8 cellular contexts compared by ENCODE assay signal in the genomic region with DNA sequence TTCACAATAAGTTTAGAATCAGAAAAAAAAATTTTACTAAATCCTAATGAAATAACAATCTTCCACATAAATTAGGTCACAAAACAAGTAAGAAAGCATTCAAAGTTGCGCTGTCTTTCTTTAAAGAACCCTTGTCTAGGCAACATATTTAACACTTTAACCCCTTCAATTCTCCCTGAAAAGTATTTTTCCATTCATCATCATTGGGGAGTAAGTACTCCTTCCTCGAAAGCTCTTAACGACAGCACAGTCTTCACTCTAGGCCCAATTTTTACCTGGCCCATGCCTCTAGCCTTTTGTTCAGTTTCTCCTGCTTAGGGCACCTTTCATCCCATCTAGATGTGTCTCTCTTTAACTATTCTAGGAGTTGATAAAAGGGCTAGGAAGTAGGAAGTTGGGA. TPM values are rescaled to one million over a fixed set of nuclear protein-coding genes. Genes with fewer than 3 reads are reported as not detected.
DNase-seq lines count a peak whose midpoint lies in the region; ATAC-seq and TF ChIP-seq lines count a peak whose summit lies in the region.

No MANE protein-coding gene starts in this region.

- H3K4me3 ChIP-seq in GM06990 (replicated peaks; ENCODE audit: low read depth, low read length) (peak overlapping the region; percentile 80), RWPE2 (ENCODE audit: severe bottlenecking) (peak overlapping the region; percentile 73), esophagus squamous epithelium (peak overlapping the region; percentile 72 to 86 (median 82)), psoas muscle (peak overlapping the region; percentile 91)

- H3K9me3 ChIP-seq in RWPE2 (ENCODE audit: severe bottlenecking) (no peaks in the 10 kb centered on the region), esophagus squamous epithelium (no peaks in the 10 kb centered on the region), psoas muscle (no peaks in the 10 kb centered on the region)

- H3K27me3 ChIP-seq in GM06990 (replicated peaks; ENCODE audit: control insufficient read depth, insufficient read depth, low read length), result no peaks in the 10 kb centered on the region
- H3K27me3 ChIP-seq in RWPE2 (ENCODE audit: insufficient read depth, poor library complexity, severe bottlenecking), result no peaks in the 10 kb centered on the region
- no peaks in the 10 kb centered on the region for H3K27me3 ChIP-seq in esophagus squamous epithelium
- H3K27me3 ChIP-seq in psoas muscle (ENCODE audit: insufficient read depth in 3 of 3, low read length in 2 of 3), result no peaks in the 10 kb centered on the region

- no peak for TF ChIP-seq POLR2A in esophagus squamous epithelium (IDR thresholded peaks at IDR 0.05)

- WGBS in esophagus squamous epithelium, 2 donors, result 14 to 24% methylated on average over 3 of the region's 3 CpGs
- 25 to 41% (median 27%) methylated on average over 3 of the region's 3 CpGs for WGBS in psoas muscle, 3 donors

- H3K36me3 ChIP-seq in GM06990 (ENCODE audit: control insufficient read depth, insufficient read depth, low read length) (peaks cover 7% of the 10 kb centered on the region), RWPE2 (ENCODE audit: low read depth) (peaks cover 52% of the 10 kb centered on the region), esophagus squamous epithelium (peaks cover 0 to 33% (median 4%) of the 10 kb centered on the region in 3 donors), psoas muscle (ENCODE audit: insufficient read depth in 1 of 2, low read depth in 1 of 2) (peaks cover 0 to 32% of the 10 kb centered on the region in 2 donors)

- DNase-seq in GM06990 (ENCODE audit: extremely low read depth, insufficient read length) (no peak), RWPE2 (ENCODE audit: low spot score) (no peak), esophagus squamous epithelium (lab: John Stamatoyannopoulos, UW) (no peak), psoas muscle (no peak), glomerular visceral epithelial cell (ENCODE audit: extremely low spot score) (no peak), retina (no peak), 8988T (no peak), NCI-H146 treated with DMSO at 0.1 percent for 48 hours (lab: John Stamatoyannopoulos, UW; ENCODE audit: unreplicated experiment) (no peak)

- H3K4me1 ChIP-seq in RWPE2 (ENCODE audit: insufficient read depth, poor library complexity, severe bottlenecking) (peaks cover 27% of the 10 kb centered on the region), esophagus squamous epithelium (peaks cover 19 to 64% (median 28%) of the 10 kb centered on the region in 3 donors), psoas muscle (peaks cover 49% of the 10 kb centered on the region)

- H3K27ac ChIP-seq in RWPE2 (ENCODE audit: poor library complexity, severe bottlenecking), result no peak overlapping the region
- peak overlapping the region in 3 of 4 donors; percentile 23 to 99 (median 98) for H3K27ac ChIP-seq in esophagus squamous epithelium
- H3K27ac ChIP-seq in psoas muscle, result peak overlapping the region; percentile 96

- intact Hi-C loops in esophagus squamous epithelium (cut with DNase I) (no loop called here), psoas muscle (cut with DNase I) (no loop called here)

- TF ChIP-seq CTCF in GM06990 (IDR thresholded peaks at IDR 0.05; ENCODE audit: insufficient read depth, low read length, poor library complexity, severe bottlenecking), result no peak
- no peak for TF ChIP-seq CTCF in RWPE2 (IDR thresholded peaks at IDR 0.05; ENCODE audit: poor library complexity, severe bottlenecking)
- TF ChIP-seq CTCF in esophagus squamous epithelium (IDR thresholded peaks at IDR 0.05), result no peak
- TF ChIP-seq CTCF in psoas muscle (IDR thresholded peaks at IDR 0.05), result no peak

- ATAC-seq in RWPE2 (ENCODE audit: low read depth), result no peak
- no peak for ATAC-seq in psoas muscle

RNA-seq across cellular contexts. Expression of a gene that starts 2.6 kb away (rescaled TPM):
- total RNA-seq in esophagus squamous epithelium (10 to 100 TPM; 55.5 to 78.3 (median 58.1) TPM), psoas muscle (100 to 1,000 TPM in 3 of 4 donors, 10 to 100 TPM in 1; 96.3 to 174 (median 130) TPM)
- polyA plus RNA-seq in psoas muscle, result 10 to 100 TPM; 20.5 to 55.1 (median 23.3) TPM

RNA-seq across cellular contexts. Expression of a gene that starts 23.2 kb away (rescaled TPM):
- total RNA-seq in esophagus squamous epithelium (10 to 100 TPM in 1 of 4 donors, 1 to 10 TPM in 3; 2.8 to 11.8 (median 6.3) TPM), psoas muscle (10 to 100 TPM in 1 of 4 donors, 1 to 10 TPM in 3; 3.8 to 10.1 (median 7.6) TPM)
- polyA plus RNA-seq in psoas muscle, result 1 to 10 TPM; 2.8 to 6.6 (median 2.9) TPM
